In the genomic region with DNA sequence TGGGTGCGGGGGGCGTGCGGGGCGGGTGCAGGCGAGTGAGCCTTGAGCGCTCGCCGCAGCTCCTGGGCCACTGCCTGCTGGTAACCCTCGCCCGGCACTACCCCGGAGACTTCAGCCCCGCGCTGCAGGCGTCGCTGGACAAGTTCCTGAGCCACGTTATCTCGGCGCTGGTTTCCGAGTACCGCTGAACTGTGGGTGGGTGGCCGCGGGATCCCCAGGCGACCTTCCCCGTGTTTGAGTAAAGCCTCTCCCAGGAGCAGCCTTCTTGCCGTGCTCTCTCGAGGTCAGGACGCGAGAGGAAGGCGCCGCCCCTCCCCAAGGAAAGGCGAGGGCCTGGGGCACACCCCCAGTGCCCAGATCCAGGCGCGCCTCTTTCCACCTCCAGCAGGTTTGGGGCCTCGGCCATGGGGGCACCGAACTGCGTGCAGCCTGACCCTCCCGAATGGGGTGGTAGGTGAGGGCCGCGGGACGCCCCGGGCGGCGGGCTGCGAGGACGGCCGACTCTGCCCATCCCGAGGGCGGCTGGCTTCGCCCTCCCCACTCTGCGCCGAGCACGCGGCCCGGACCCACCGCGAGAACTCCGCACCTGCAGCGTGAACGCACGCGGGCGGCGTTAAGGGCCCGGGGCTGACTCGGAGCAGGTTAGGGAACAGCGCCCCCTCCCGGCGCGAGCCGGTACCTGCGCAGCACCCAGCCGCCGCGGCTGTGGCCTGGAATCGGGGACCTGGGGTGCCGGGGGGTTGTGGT, we compare ENCODE assay signal across 1 cellular context.
TF ChIP-seq lines count a peak whose summit lies in the region.

No MANE protein-coding gene starts in this region.

TF ChIP-seq in A549, 52 proteins besides CTCF, POLR2A, EP300 and RAD21 (continued from another document):
- TF ChIP-seq, protein P1, sequence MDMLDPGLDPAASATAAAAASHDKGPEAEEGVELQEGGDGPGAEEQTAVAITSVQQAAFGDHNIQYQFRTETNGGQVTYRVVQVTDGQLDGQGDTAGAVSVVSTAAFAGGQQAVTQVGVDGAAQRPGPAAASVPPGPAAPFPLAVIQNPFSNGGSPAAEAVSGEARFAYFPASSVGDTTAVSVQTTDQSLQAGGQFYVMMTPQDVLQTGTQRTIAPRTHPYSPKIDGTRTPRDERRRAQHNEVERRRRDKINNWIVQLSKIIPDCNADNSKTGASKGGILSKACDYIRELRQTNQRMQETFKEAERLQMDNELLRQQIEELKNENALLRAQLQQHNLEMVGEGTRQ (IDR thresholded peaks at IDR 0.05), result no peak
- peak; percentile 67 for TF ChIP-seq GATA3 (IDR thresholded peaks at IDR 0.05; ENCODE audit: borderline replicate concordance)
- peak; percentile 82 for TF ChIP-seq CHD2 (IDR thresholded peaks at IDR 0.05; ENCODE audit: low read length, partially characterized antibody)
- TF ChIP-seq BCL3 (IDR thresholded peaks at IDR 0.05), result 0 out of 3 replicates have a peak, but pooled peaks have one; percentile 22
- TF ChIP-seq ZC3H11A (IDR thresholded peaks at IDR 0.05), result no peak
- no peak for TF ChIP-seq RARB (CRISPR knock-in tag; IDR thresholded peaks at IDR 0.05)
- TF ChIP-seq TP53 (CRISPR knock-in tag; IDR thresholded peaks at IDR 0.05), result no peak
- TF ChIP-seq HES2 (IDR thresholded peaks at IDR 0.05), result no peak
- no peak for TF ChIP-seq FOXS1 (CRISPR knock-in tag; IDR thresholded peaks at IDR 0.05)
- peak; percentile 79; the same call in 1 of the 2 replicates for TF ChIP-seq ATOH8 (CRISPR knock-in tag; IDR thresholded peaks at IDR 0.05; ENCODE audit: low read depth)
- TF ChIP-seq PHF8 (IDR thresholded peaks at IDR 0.05; ENCODE audit: borderline replicate concordance, low read depth), result no peak
- no peak for TF ChIP-seq MAFK (IDR thresholded peaks at IDR 0.05; ENCODE audit: partially characterized antibody)
- TF ChIP-seq TFCP2L1 (CRISPR knock-in tag; IDR thresholded peaks at IDR 0.05), result peak; percentile 88
- no peak for TF ChIP-seq POLR2AphosphoS2 (conservative IDR thresholded peaks at IDR 0.05; ENCODE audit: low read length)
- TF ChIP-seq, protein P2, sequence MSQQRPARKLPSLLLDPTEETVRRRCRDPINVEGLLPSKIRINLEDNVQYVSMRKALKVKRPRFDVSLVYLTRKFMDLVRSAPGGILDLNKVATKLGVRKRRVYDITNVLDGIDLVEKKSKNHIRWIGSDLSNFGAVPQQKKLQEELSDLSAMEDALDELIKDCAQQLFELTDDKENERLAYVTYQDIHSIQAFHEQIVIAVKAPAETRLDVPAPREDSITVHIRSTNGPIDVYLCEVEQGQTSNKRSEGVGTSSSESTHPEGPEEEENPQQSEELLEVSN (IDR thresholded peaks at IDR 0.05; ENCODE audit: borderline replicate concordance, low read depth), result peak; percentile 99
- TF ChIP-seq SMC3 (IDR thresholded peaks at IDR 0.05), result peak; percentile 71
- TF ChIP-seq NFE2L2 (conservative IDR thresholded peaks at IDR 0.05; ENCODE audit: low read length), result no peak
- no peak for TF ChIP-seq ZFP36 (IDR thresholded peaks at IDR 0.05; ENCODE audit: borderline replicate concordance, partially characterized antibody)
- TF ChIP-seq, protein P3, sequence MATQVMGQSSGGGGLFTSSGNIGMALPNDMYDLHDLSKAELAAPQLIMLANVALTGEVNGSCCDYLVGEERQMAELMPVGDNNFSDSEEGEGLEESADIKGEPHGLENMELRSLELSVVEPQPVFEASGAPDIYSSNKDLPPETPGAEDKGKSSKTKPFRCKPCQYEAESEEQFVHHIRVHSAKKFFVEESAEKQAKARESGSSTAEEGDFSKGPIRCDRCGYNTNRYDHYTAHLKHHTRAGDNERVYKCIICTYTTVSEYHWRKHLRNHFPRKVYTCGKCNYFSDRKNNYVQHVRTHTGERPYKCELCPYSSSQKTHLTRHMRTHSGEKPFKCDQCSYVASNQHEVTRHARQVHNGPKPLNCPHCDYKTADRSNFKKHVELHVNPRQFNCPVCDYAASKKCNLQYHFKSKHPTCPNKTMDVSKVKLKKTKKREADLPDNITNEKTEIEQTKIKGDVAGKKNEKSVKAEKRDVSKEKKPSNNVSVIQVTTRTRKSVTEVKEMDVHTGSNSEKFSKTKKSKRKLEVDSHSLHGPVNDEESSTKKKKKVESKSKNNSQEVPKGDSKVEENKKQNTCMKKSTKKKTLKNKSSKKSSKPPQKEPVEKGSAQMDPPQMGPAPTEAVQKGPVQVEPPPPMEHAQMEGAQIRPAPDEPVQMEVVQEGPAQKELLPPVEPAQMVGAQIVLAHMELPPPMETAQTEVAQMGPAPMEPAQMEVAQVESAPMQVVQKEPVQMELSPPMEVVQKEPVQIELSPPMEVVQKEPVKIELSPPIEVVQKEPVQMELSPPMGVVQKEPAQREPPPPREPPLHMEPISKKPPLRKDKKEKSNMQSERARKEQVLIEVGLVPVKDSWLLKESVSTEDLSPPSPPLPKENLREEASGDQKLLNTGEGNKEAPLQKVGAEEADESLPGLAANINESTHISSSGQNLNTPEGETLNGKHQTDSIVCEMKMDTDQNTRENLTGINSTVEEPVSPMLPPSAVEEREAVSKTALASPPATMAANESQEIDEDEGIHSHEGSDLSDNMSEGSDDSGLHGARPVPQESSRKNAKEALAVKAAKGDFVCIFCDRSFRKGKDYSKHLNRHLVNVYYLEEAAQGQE (IDR thresholded peaks at IDR 0.05), result peak; percentile 82
- TF ChIP-seq HDAC2 (IDR thresholded peaks at IDR 0.05), result 0 out of 2 replicates have a peak, but pooled peaks have one; percentile 47
- peak in 1 of 2 experiments; percentile 65; a peak in 2 of 5 replicates for TF ChIP-seq JUN (IDR thresholded peaks at IDR 0.05)
- peak; percentile 19; the same call in 1 of the 2 replicates for TF ChIP-seq RFX5 (IDR thresholded peaks at IDR 0.05)
- no peak for TF ChIP-seq NPAS2 (CRISPR knock-in tag; IDR thresholded peaks at IDR 0.05; ENCODE audit: borderline replicate concordance)
- TF ChIP-seq MAZ (IDR thresholded peaks at IDR 0.05; ENCODE audit: borderline replicate concordance, low read depth, low read length), result no peak
- peak; percentile 50; the same call in 1 of the 2 replicates for TF ChIP-seq HOXB5 (CRISPR knock-in tag; IDR thresholded peaks at IDR 0.05)
- TF ChIP-seq CEBPB (IDR thresholded peaks at IDR 0.05), result no peak
- no peak for TF ChIP-seq CHD4 (IDR thresholded peaks at IDR 0.05; ENCODE audit: borderline replicate concordance)
- no peak for TF ChIP-seq HEYL (CRISPR knock-in tag; IDR thresholded peaks at IDR 0.05)
- no peak for TF ChIP-seq CBX8 (IDR thresholded peaks at IDR 0.05)
- TF ChIP-seq FOSB (CRISPR knock-in tag; IDR thresholded peaks at IDR 0.05), result peak; percentile 86; the same call in 1 of the 2 replicates
- TF ChIP-seq ZNF302 (CRISPR knock-in tag; IDR thresholded peaks at IDR 0.05), result no peak
- no peak for TF ChIP-seq EHMT2 (IDR thresholded peaks at IDR 0.05; ENCODE audit: low read depth)
- no peak for TF ChIP-seq EHF (CRISPR knock-in tag; IDR thresholded peaks at IDR 0.05)
- no peak for TF ChIP-seq CBX2 (IDR thresholded peaks at IDR 0.05; ENCODE audit: borderline replicate concordance, low read depth)
- TF ChIP-seq FOSL2 (IDR thresholded peaks at IDR 0.05), result no peak
- TF ChIP-seq FOSL2 (CRISPR knock-in tag; IDR thresholded peaks at IDR 0.05), result no peak
